15 cellular contexts compared by ENCODE assay signal in genomic region chr20:1807394-1807793, GRCh38.
"Had no signal": no experiment of that assay in that cellular context is flagged by ENCODE, and none has a peak within 500 bp of the region (broad histone marks: within the 10 kb centered on the region; RNA-seq: fewer than 3 reads in every experiment).

No MANE protein-coding gene starts in this region.

- H3K4me3 ChIP-seq: left ventricle myocardium inferior, prostate gland, right lobe of liver, testis had no signal

- H3K27ac ChIP-seq: left ventricle myocardium inferior, prostate gland, right lobe of liver, testis had no signal

- H3K36me3 ChIP-seq: left ventricle myocardium inferior, prostate gland, right lobe of liver had no signal

- DNase-seq: activated CD4-positive, alpha-beta memory T cell treated with anti-CD3 and anti-CD28 coated beads, Interleukin-2, amount 10 ng/mL, durations not matched to agents 7 days and 5 days; activated CD4-positive, alpha-beta T cell treated with anti-CD3 and anti-CD28 coated beads for 4 hours; activated effector memory CD4-positive, alpha-beta T cell treated with Interleukin-2 at 50 U/mL for 16 hours; activated T-cell treated with anti-CD3 and anti-CD28 coated beads, Interleukin-2, amount 50 U/mL, for 24 hours; cerebellar nuclear complex; dermis blood vessel endothelial cell; erythroblast; left ventricle myocardium inferior; mesendoderm; right lobe of liver; stimulated activated naive CD8-positive, alpha-beta T cell treated with anti-CD3 and anti-CD28 coated beads, Interleukin-15, amount 100 ng/mL, for 72 hours; SW 1271; testis had no signal

- ATAC-seq: right lobe of liver; stimulated activated naive CD8-positive, alpha-beta T cell treated with anti-CD3 and anti-CD28 coated beads, Interleukin-15, amount 100 ng/mL, for 72 hours; WTC11 had no signal

- H3K27me3 ChIP-seq: testis had no signal

- H3K9me3 ChIP-seq: left ventricle myocardium inferior, prostate gland, right lobe of liver, testis had no signal
